ENCODE assay signal across 19 cellular contexts in the genomic region with DNA sequence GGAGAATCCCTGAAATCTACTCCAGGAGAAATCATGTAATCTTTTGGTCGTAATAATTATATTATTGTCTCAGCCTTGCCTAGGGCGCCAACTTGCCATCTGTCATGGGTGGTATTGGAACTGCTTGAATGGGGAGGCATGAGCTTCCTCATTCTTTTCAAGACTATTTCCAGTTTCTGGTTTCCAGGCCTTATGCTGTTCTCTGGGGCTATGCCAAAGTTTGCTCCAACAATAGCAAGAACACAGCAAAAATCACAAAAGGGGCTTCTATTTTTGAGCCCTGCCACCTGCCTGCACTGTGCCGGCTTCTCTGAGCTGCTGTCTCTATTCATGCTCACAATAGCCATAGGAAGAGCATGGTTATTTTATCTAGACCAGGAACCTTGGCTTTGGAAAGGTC.
DNase-seq lines count a peak whose midpoint lies in the region; ATAC-seq and TF ChIP-seq lines count a peak whose summit lies in the region.
"Had no signal": no experiment of that assay in that cellular context is flagged by ENCODE, and none has a peak within 500 bp of the region (broad histone marks: within the 10 kb centered on the region; RNA-seq: fewer than 3 reads in every experiment).

No MANE protein-coding gene starts in this region.

- H3K27ac ChIP-seq in layer of hippocampus (ENCODE audit: low read depth, low read length) = peak overlapping the region; percentile 13
- H3K27ac ChIP-seq: A549, lower lobe of right lung, Peyer's patch, prostate gland, spleen, transverse colon had no signal

- no peaks in the 10 kb centered on the region for H3K36me3 Mint-ChIP-seq in activated T-cell treated with anti-CD3 and anti-CD28 coated beads, Interleukin-2, amount 50 U/mL, for 72 hours (ENCODE audit: insufficient read depth in 2 of 2)
- H3K36me3 Mint-ChIP-seq: activated naive CD4-positive, alpha-beta T cell treated with anti-CD3 and anti-CD28 coated beads, Interleukin-2, amount 10 ng/mL, durations not matched to agents 7 days and 5 days; CD4-positive, CD25-positive, alpha-beta regulatory T cell; natural killer cell had no signal

- TF ChIP-seq CTCF in omental fat pad (IDR thresholded peaks at IDR 0.05) = no peak

- no peak overlapping the region for H3K27ac Mint-ChIP-seq in activated T-cell treated with anti-CD3 and anti-CD28 coated beads, Interleukin-2, amount 50 U/mL, for 72 hours
- H3K27ac Mint-ChIP-seq: activated naive CD4-positive, alpha-beta T cell treated with anti-CD3 and anti-CD28 coated beads, Interleukin-2, amount 10 ng/mL, durations not matched to agents 7 days and 5 days; CD4-positive, CD25-positive, alpha-beta regulatory T cell; H9; natural killer cell had no signal

- DNase-seq in Right ventricle myocardium superior (no peak), Right ventricle myocardium inferior (ENCODE audit: missing footprints) (no peak), SK-MEL-5 (ENCODE audit: low read depth, low spot score) (peak; percentile 69), omental fat pad (ENCODE audit: low spot score) (no peak)
- DNase-seq in activated T-cell treated with anti-CD3 and anti-CD28 coated beads, Interleukin-2, amount 50 U/mL, for 72 hours = no peak
- no peak for DNase-seq in stimulated activated naive CD4-positive, alpha-beta T cell (lab: John Stamatoyannopoulos, UW)
- DNase-seq: lower lobe of right lung, NCI-H1436 treated with DMSO at 0.1 percent for 48 hours, spleen had no signal

- H3K27me3 Mint-ChIP-seq in activated T-cell treated with anti-CD3 and anti-CD28 coated beads, Interleukin-2, amount 50 U/mL, for 72 hours (ENCODE audit: low read depth) = peaks cover 16% of the 10 kb centered on the region

- in situ Hi-C loops in SK-MEL-5 (cut with HindIII; ENCODE audit: low pct_unique_long_range_greater_than_20kb, low sequenced_read_pairs) = no loop called here

- no peaks in the 10 kb centered on the region for H3K27me3 ChIP-seq in layer of hippocampus (ENCODE audit: control insufficient read depth, insufficient read depth, low read length)
- H3K27me3 ChIP-seq: Peyer's patch, spleen, transverse colon had no signal

- intact Hi-C loops in Right ventricle myocardium superior (cut with DNase I) (loop anchor here (5.0 to 10.0 kb wide), 2 partner anchors 104 to 191 kb away; no protein-coding TSS in a partner anchor), Right ventricle myocardium inferior (cut with DNase I) (loop anchor here (2.0 to 5.0 kb wide), 2 partner anchors 106 to 200 kb away; no protein-coding TSS in a partner anchor)

- no peaks in the 10 kb centered on the region for H3K9me3 Mint-ChIP-seq in activated T-cell treated with anti-CD3 and anti-CD28 coated beads, Interleukin-2, amount 50 U/mL, for 72 hours
- H3K9me3 Mint-ChIP-seq: activated naive CD4-positive, alpha-beta T cell treated with anti-CD3 and anti-CD28 coated beads, Interleukin-2, amount 10 ng/mL, durations not matched to agents 7 days and 5 days; H9; natural killer cell had no signal

- ATAC-seq in Right ventricle myocardium superior (ENCODE audit: poor library complexity) = peak; percentile 14
- ATAC-seq in Right ventricle myocardium inferior = no peak
- no peak for ATAC-seq in omental fat pad (ENCODE audit: low FRiP score)
- no peak for ATAC-seq in HG03196 (IDR thresholded peaks at IDR 0.05; ENCODE audit: unreplicated experiment)
- no peak for ATAC-seq in activated T-cell treated with anti-CD3 and anti-CD28 coated beads, Interleukin-2, amount 50 U/mL, for 72 hours (replicated peaks in 1 of 2)

- H3K4me1 Mint-ChIP-seq in activated T-cell treated with anti-CD3 and anti-CD28 coated beads, Interleukin-2, amount 50 U/mL, for 72 hours (ENCODE audit: low read depth) = peaks cover 4% of the 10 kb centered on the region
- H3K4me1 Mint-ChIP-seq: activated naive CD4-positive, alpha-beta T cell treated with anti-CD3 and anti-CD28 coated beads, Interleukin-2, amount 10 ng/mL, durations not matched to agents 7 days and 5 days had no signal

- no peak overlapping the region for H3K4me3 Mint-ChIP-seq in activated T-cell treated with anti-CD3 and anti-CD28 coated beads, Interleukin-2, amount 50 U/mL, for 72 hours
- H3K4me3 Mint-ChIP-seq: activated naive CD4-positive, alpha-beta T cell treated with anti-CD3 and anti-CD28 coated beads, Interleukin-2, amount 10 ng/mL, durations not matched to agents 7 days and 5 days; CD4-positive, CD25-positive, alpha-beta regulatory T cell; H9; natural killer cell had no signal
